1 cellular context compared by ENCODE assay signal in genomic region chr1:99645699-99646531, GRCh38.
A peak's percentile ranks its signal among the peaks of the same experiment; 100 is the strongest.
TF ChIP-seq lines count a peak whose summit lies in the region.

Gene PALMD, plus strand, starts transcription at chr1:99646113. Its CDS starts 205 bp downstream, at chr1:99646318.

TF ChIP-seq in HepG2, 621 proteins besides CTCF, POLR2A, EP300 and RAD21 (continued from another document and continues in another):
- TF ChIP-seq AKNA (CRISPR knock-in tag; IDR thresholded peaks at IDR 0.05; ENCODE audit: borderline replicate concordance) (no peak), ZNF646 (CRISPR knock-in tag; IDR thresholded peaks at IDR 0.05) (peak; percentile 91; the same call in 1 of the 2 replicates), SRSF4 (IDR thresholded peaks at IDR 0.05; ENCODE audit: low read depth, low read length, poor library complexity, severe bottlenecking) (no peak), MTF2 (CRISPR knock-in tag; IDR thresholded peaks at IDR 0.05; ENCODE audit: borderline replicate concordance) (0 out of 2 replicates have a peak, but pooled peaks have one; percentile 22), DPF2 (CRISPR knock-in tag; IDR thresholded peaks at IDR 0.05; ENCODE audit: borderline replicate concordance, low read depth) (no peak), PREB (CRISPR knock-in tag; IDR thresholded peaks at IDR 0.05) (no peak), HIC2 (CRISPR knock-in tag; IDR thresholded peaks at IDR 0.05; ENCODE audit: low read depth) (no peak), FOXO4 (CRISPR knock-in tag; conservative IDR thresholded peaks at IDR 0.05) (no peak), IRF1 (CRISPR knock-in tag; IDR thresholded peaks at IDR 0.05; ENCODE audit: low read depth) (no peak), ZNF558 (CRISPR knock-in tag; IDR thresholded peaks at IDR 0.05; ENCODE audit: borderline replicate concordance) (no peak), ZNF138 (CRISPR knock-in tag; IDR thresholded peaks at IDR 0.05; ENCODE audit: low read depth) (no peak), MAFK (conservative IDR thresholded peaks at IDR 0.05 in 1 of 2, IDR thresholded peaks at IDR 0.05 in 1 of 2; ENCODE audit: low read length in 2 of 2) (no peak), KDM6A (CRISPR knock-in tag; IDR thresholded peaks at IDR 0.05; ENCODE audit: low read depth) (no peak), REST (IDR thresholded peaks at IDR 0.05; ENCODE audit: borderline replicate concordance in 1 of 2, low read depth in 1 of 2, low read length in 2 of 2) (0 out of 4 replicates have a peak, but pooled peaks of 1 of the 2 experiments have one; percentile 25), ZNF318 (CRISPR knock-in tag; IDR thresholded peaks at IDR 0.05) (no peak), AKAP8 (CRISPR knock-in tag; IDR thresholded peaks at IDR 0.05) (no peak)
